ENCODE assay signal across 3 cellular contexts in genomic region chr7:98469088-98469487, GRCh38.
TF ChIP-seq lines count a peak whose summit lies in the region.

No MANE protein-coding gene starts in this region.

TF ChIP-seq in SK-N-SH treated with all-trans-retinoic acid at 6 μM for 48 hours, 23 proteins besides CTCF, POLR2A, EP300 and RAD21 (continued from another document):
- no peak for TF ChIP-seq TOX (CRISPR knock-in tag; IDR thresholded peaks at IDR 0.05; ENCODE audit: borderline replicate concordance)
- peak; percentile 76 for TF ChIP-seq ZNF8 (CRISPR knock-in tag; IDR thresholded peaks at IDR 0.05)

TF ChIP-seq in SK-N-SH, 30 proteins besides CTCF, POLR2A, EP300 and RAD21 (continued from another document):
- TF ChIP-seq FOXM1 (IDR thresholded peaks at IDR 0.05; ENCODE audit: low read depth) (no peak), RFX5 (IDR thresholded peaks at IDR 0.05; ENCODE audit: low read length) (no peak), USF1 (IDR thresholded peaks at IDR 0.05; ENCODE audit: borderline replicate concordance, low read depth) (no peak), RXRA (IDR thresholded peaks at IDR 0.05; ENCODE audit: borderline replicate concordance, low read depth) (no peak), TEAD4 (IDR thresholded peaks at IDR 0.05; ENCODE audit: borderline replicate concordance, insufficient read depth) (no peak), SIN3A (IDR thresholded peaks at IDR 0.05; ENCODE audit: borderline replicate concordance, low read depth, low read length) (no peak), POLR2AphosphoS5 (IDR thresholded peaks at IDR 0.05; ENCODE audit: low read depth, low read length) (no peak)

TF ChIP-seq in IMR-90, 13 proteins besides CTCF, POLR2A, EP300 and RAD21 (continued from another document):
- no peak for TF ChIP-seq RCOR1 (IDR thresholded peaks at IDR 0.05; ENCODE audit: insufficient replicate concordance, low read length)
- TF ChIP-seq ELK1 (IDR thresholded peaks at IDR 0.05; ENCODE audit: borderline replicate concordance, low read depth, low read length): no peak
- no peak for TF ChIP-seq NFE2L2 (IDR thresholded peaks at IDR 0.05; ENCODE audit: low read depth, low read length)
- no peak for TF ChIP-seq SMC3 (IDR thresholded peaks at IDR 0.05; ENCODE audit: low read depth, low read length)
TF ChIP-seq in IMR-90: peak in this region for 0.
